34 cellular contexts compared by ENCODE assay signal in the genomic region with DNA sequence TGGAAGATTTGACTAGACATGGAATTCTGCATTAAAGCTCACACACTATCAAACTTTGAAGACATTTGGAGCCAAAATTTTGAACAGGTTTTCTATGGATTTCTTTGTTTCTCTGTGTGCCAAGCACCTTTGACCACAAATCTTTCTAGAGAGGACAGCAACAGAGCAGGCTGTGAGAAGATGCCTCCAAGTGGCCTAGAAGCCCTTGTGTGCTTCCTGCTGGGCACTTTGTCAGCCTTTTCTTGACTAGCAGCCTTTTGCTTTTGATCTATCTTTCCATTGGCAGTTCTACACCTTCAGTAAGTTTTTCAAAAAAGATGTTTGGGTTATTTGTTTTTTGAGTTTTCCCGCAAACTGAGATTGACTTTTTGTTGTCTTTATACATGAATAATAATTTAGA.
"Had no signal": no experiment of that assay in that cellular context is flagged by ENCODE, and none has a peak within 500 bp of the region (broad histone marks: within the 10 kb centered on the region; RNA-seq: fewer than 3 reads in every experiment).

No MANE protein-coding gene starts in this region.

- ATAC-seq: activated CD4-positive, alpha-beta T cell treated with anti-CD3 and anti-CD28 coated beads for 36 hours; activated naive CD4-positive, alpha-beta T cell treated with anti-CD3 and anti-CD28 coated beads, Interleukin-2, amount 50 U/mL, for 72 hours; activated T-cell treated with anti-CD3 and anti-CD28 coated beads, Interleukin-2, amount 50 U/mL, for 72 hours; effector memory CD8-positive, alpha-beta T cell; gastroesophageal sphincter; T-helper 17 cell had no signal

- H3K27ac Mint-ChIP-seq: activated CD4-positive, alpha-beta memory T cell treated with anti-CD3 and anti-CD28 coated beads for 36 hours; activated CD4-positive, alpha-beta T cell treated with anti-CD3 and anti-CD28 coated beads for 36 hours; activated CD4-positive, alpha-beta T cell treated with anti-CD3 and anti-CD28 coated beads, Interleukin-2, amount 10 ng/mL, durations not matched to agents 24 days and 14 days; activated naive CD4-positive, alpha-beta T cell treated with anti-CD3 and anti-CD28 coated beads, Interleukin-2, amount 10 ng/mL, durations not matched to agents 7 days and 5 days; activated naive CD4-positive, alpha-beta T cell treated with anti-CD3 and anti-CD28 coated beads, Interleukin-2, amount 50 U/mL, for 72 hours; activated naive CD8-positive, alpha-beta T cell treated with anti-CD3 and anti-CD28 coated beads, Interleukin-2, amount 10 ng/mL, durations not matched to agents 7 days and 5 days; activated T-cell treated with anti-CD3 and anti-CD28 coated beads, Interleukin-2, amount 50 U/mL, for 24 hours; activated T-cell treated with anti-CD3 and anti-CD28 coated beads, Interleukin-2, amount 50 U/mL, for 72 hours; brain; dendritic cell treated with granulocyte-macrophage colony-stimulating factor and Interleukin-4, amounts not matched to agents 40 ng/mL and 50 ng/mL, for 4 days; effector memory CD8-positive, alpha-beta T cell; T-helper 17 cell; T-helper 2 cell treated with Interferon-gamma antibody and Interleukin-4, amounts not matched to agents 5 μg/mL and 100 μg/mL, for 36 hours had no signal

- H3K4me1 Mint-ChIP-seq: activated CD4-positive, alpha-beta T cell treated with anti-CD3 and anti-CD28 coated beads for 36 hours; activated CD4-positive, alpha-beta T cell treated with anti-CD3 and anti-CD28 coated beads, Interleukin-2, amount 10 ng/mL, durations not matched to agents 24 days and 14 days; activated naive CD4-positive, alpha-beta T cell treated with anti-CD3 and anti-CD28 coated beads, Interleukin-2, amount 10 ng/mL, durations not matched to agents 7 days and 5 days; activated naive CD8-positive, alpha-beta T cell treated with anti-CD3 and anti-CD28 coated beads, Interleukin-2, amount 10 ng/mL, durations not matched to agents 7 days and 5 days; brain had no signal

- H3K9me3 ChIP-seq: ascending aorta, breast epithelium, esophagus squamous epithelium, gastroesophageal sphincter had no signal

- H3K36me3 ChIP-seq: ascending aorta, breast epithelium, cardiac muscle cell, esophagus squamous epithelium, gastroesophageal sphincter, WERI-Rb-1 had no signal

- H3K27ac ChIP-seq: ascending aorta, breast epithelium, cardiac muscle cell, coronary artery, dorsolateral prefrontal cortex, epithelial cell of prostate, esophagus squamous epithelium, gastroesophageal sphincter, WERI-Rb-1 had no signal

- DNase-seq: activated CD4-positive, alpha-beta memory T cell treated with anti-CD3 and anti-CD28 coated beads for 36 hours; activated CD4-positive, alpha-beta T cell treated with anti-CD3 and anti-CD28 coated beads for 36 hours; activated CD4-positive, alpha-beta T cell treated with anti-CD3 and anti-CD28 coated beads, Interleukin-2, amount 10 ng/mL, durations not matched to agents 24 days and 14 days; activated CD4-positive, CD25-positive, alpha-beta regulatory T cell; activated CD4-positive, CD25-positive, alpha-beta regulatory T cell treated with anti-CD3 and anti-CD28 coated beads, Interleukin-2, amount 50 U/mL, for 72 hours; activated CD8-positive, alpha-beta memory T cell treated with anti-CD3 and anti-CD28 coated beads, Interleukin-2, amount 50 U/mL, for 48 hours; activated gamma-delta T cell; activated naive CD4-positive, alpha-beta T cell; activated naive CD4-positive, alpha-beta T cell treated with anti-CD3 and anti-CD28 coated beads, Interleukin-2, amount 10 ng/mL, durations not matched to agents 7 days and 5 days; activated naive CD8-positive, alpha-beta T cell treated with anti-CD3 and anti-CD28 coated beads, Interleukin-2, amount 10 ng/mL, durations not matched to agents 7 days and 5 days; activated T-cell treated with anti-CD3 and anti-CD28 coated beads for 4 hours; activated T-cell treated with anti-CD3 and anti-CD28 coated beads, Interleukin-2, amount 50 U/mL, for 24 hours; activated T-cell treated with anti-CD3 and anti-CD28 coated beads, Interleukin-2, amount 50 U/mL, for 72 hours; central memory CD4-positive, alpha-beta T cell; cerebellar nuclear complex; dorsolateral prefrontal cortex; effector CD4-positive, alpha-beta T cell; effector memory CD8-positive, alpha-beta T cell; esophagus squamous epithelium; foreskin melanocyte; T-helper 1 cell; T-helper 17 cell; T1000; WERI-Rb-1 had no signal

- H3K4me3 ChIP-seq: ascending aorta, breast epithelium, cardiac muscle cell, coronary artery, dorsolateral prefrontal cortex, esophagus squamous epithelium, gastroesophageal sphincter had no signal

- H3K27me3 Mint-ChIP-seq: activated CD4-positive, alpha-beta memory T cell treated with anti-CD3 and anti-CD28 coated beads for 36 hours; activated CD4-positive, alpha-beta T cell treated with anti-CD3 and anti-CD28 coated beads for 36 hours; activated naive CD4-positive, alpha-beta T cell treated with anti-CD3 and anti-CD28 coated beads, Interleukin-2, amount 10 ng/mL, durations not matched to agents 7 days and 5 days; activated T-cell treated with anti-CD3 and anti-CD28 coated beads, Interleukin-2, amount 50 U/mL, for 24 hours; brain; dendritic cell treated with granulocyte-macrophage colony-stimulating factor and Interleukin-4, amounts not matched to agents 40 ng/mL and 50 ng/mL, for 4 days; effector memory CD8-positive, alpha-beta T cell; T-helper 17 cell had no signal

- H3K4me3 Mint-ChIP-seq: activated CD4-positive, alpha-beta memory T cell treated with anti-CD3 and anti-CD28 coated beads for 36 hours; activated CD4-positive, alpha-beta T cell treated with anti-CD3 and anti-CD28 coated beads for 36 hours; activated CD4-positive, alpha-beta T cell treated with anti-CD3 and anti-CD28 coated beads, Interleukin-2, amount 10 ng/mL, durations not matched to agents 24 days and 14 days; activated naive CD4-positive, alpha-beta T cell treated with anti-CD3 and anti-CD28 coated beads, Interleukin-2, amount 10 ng/mL, durations not matched to agents 7 days and 5 days; activated naive CD8-positive, alpha-beta T cell treated with anti-CD3 and anti-CD28 coated beads, Interleukin-2, amount 10 ng/mL, durations not matched to agents 7 days and 5 days; activated T-cell treated with anti-CD3 and anti-CD28 coated beads, Interleukin-2, amount 50 U/mL, for 24 hours; activated T-cell treated with anti-CD3 and anti-CD28 coated beads, Interleukin-2, amount 50 U/mL, for 72 hours; brain; dendritic cell treated with granulocyte-macrophage colony-stimulating factor and Interleukin-4, amounts not matched to agents 40 ng/mL and 50 ng/mL, for 4 days; effector memory CD8-positive, alpha-beta T cell; T-helper 17 cell; T-helper 2 cell treated with Interferon-gamma antibody and Interleukin-4, amounts not matched to agents 5 μg/mL and 100 μg/mL, for 36 hours had no signal

- H3K27me3 ChIP-seq: ascending aorta, breast epithelium, cardiac muscle cell, dorsolateral prefrontal cortex, esophagus squamous epithelium, gastroesophageal sphincter had no signal

- H3K4me1 ChIP-seq: breast epithelium had no signal

- H3K9me3 Mint-ChIP-seq: activated CD4-positive, alpha-beta memory T cell treated with anti-CD3 and anti-CD28 coated beads for 36 hours; activated CD4-positive, alpha-beta T cell treated with anti-CD3 and anti-CD28 coated beads, Interleukin-2, amount 10 ng/mL, durations not matched to agents 24 days and 14 days; activated naive CD4-positive, alpha-beta T cell treated with anti-CD3 and anti-CD28 coated beads, Interleukin-2, amount 10 ng/mL, durations not matched to agents 7 days and 5 days; activated naive CD4-positive, alpha-beta T cell treated with anti-CD3 and anti-CD28 coated beads, Interleukin-2, amount 50 U/mL, for 72 hours; activated naive CD8-positive, alpha-beta T cell treated with anti-CD3 and anti-CD28 coated beads, Interleukin-2, amount 10 ng/mL, durations not matched to agents 7 days and 5 days; activated T-cell treated with anti-CD3 and anti-CD28 coated beads, Interleukin-2, amount 50 U/mL, for 24 hours; activated T-cell treated with anti-CD3 and anti-CD28 coated beads, Interleukin-2, amount 50 U/mL, for 72 hours; brain; dendritic cell treated with granulocyte-macrophage colony-stimulating factor and Interleukin-4, amounts not matched to agents 40 ng/mL and 50 ng/mL, for 4 days; effector memory CD8-positive, alpha-beta T cell; T-helper 2 cell treated with Interferon-gamma antibody and Interleukin-4, amounts not matched to agents 5 μg/mL and 100 μg/mL, for 36 hours had no signal

- H3K36me3 Mint-ChIP-seq: activated CD4-positive, alpha-beta memory T cell treated with anti-CD3 and anti-CD28 coated beads for 36 hours; activated naive CD4-positive, alpha-beta T cell treated with anti-CD3 and anti-CD28 coated beads, Interleukin-2, amount 10 ng/mL, durations not matched to agents 7 days and 5 days; activated naive CD4-positive, alpha-beta T cell treated with anti-CD3 and anti-CD28 coated beads, Interleukin-2, amount 50 U/mL, for 72 hours; activated naive CD8-positive, alpha-beta T cell treated with anti-CD3 and anti-CD28 coated beads, Interleukin-2, amount 10 ng/mL, durations not matched to agents 7 days and 5 days; brain had no signal
